In genomic region chr17:76946111-76946771, GRCh38 we compare ENCODE assay signal across 28 cellular contexts.
"Had no signal": no experiment of that assay in that cellular context is flagged by ENCODE, and none has a peak within 500 bp of the region (broad histone marks: within the 10 kb centered on the region; RNA-seq: fewer than 3 reads in every experiment).

No MANE protein-coding gene starts in this region.

- ATAC-seq: activated CD4-positive, CD25-positive, alpha-beta regulatory T cell treated with anti-CD3 and anti-CD28 coated beads, Interleukin-2, amount 50 U/mL, for 24 hours; esophagus mucosa; naive thymus-derived CD8-positive, alpha-beta T cell; sciatic nerve; upper lobe of right lung had no signal

- H3K4me3 ChIP-seq: skin epidermis, stomach, tibial artery, upper lobe of right lung had no signal

- DNase-seq: activated CD4-positive, alpha-beta T cell treated with anti-CD3 and anti-CD28 coated beads for 48 hours; activated CD4-positive, alpha-beta T cell treated with anti-CD3 and anti-CD28 coated beads, Interleukin-2, amount 50 U/mL, for 48 hours; activated CD8-positive, alpha-beta memory T cell treated with anti-CD3 and anti-CD28 coated beads, Interleukin-2, amount 50 U/mL, for 4 hours; activated gamma-delta T cell; activated naive CD4-positive, alpha-beta T cell treated with anti-CD3 and anti-CD28 coated beads, Interleukin-2, amount 10 ng/mL, durations not matched to agents 7 days and 5 days; activated naive CD8-positive, alpha-beta T cell treated with anti-CD3 and anti-CD28 coated beads, Interleukin-2, amount 10 ng/mL, durations not matched to agents 7 days and 5 days; activated T-cell treated with anti-CD3 and anti-CD28 coated beads, Interleukin-2, amount 50 U/mL, for 1 hour; cortex of kidney; endodermal cell; foreskin fibroblast; hippocampal formation; immature natural killer cell; midbrain; naive thymus-derived CD8-positive, alpha-beta T cell; stimulated activated CD4-positive, alpha-beta T cell treated with anti-CD3 and anti-CD28 coated beads, Interleukin-12 subunit alpha, Interleukin-12 subunit beta, amount 100 ng/mL, for 4 hours; stimulated activated CD4-positive, alpha-beta T cell treated with anti-CD3 and anti-CD28 coated beads, Interleukin-4, amount 100 ng/mL, for 1 hour; stomach; T-cell; tibial artery; upper lobe of right lung had no signal

- H3K4me1 ChIP-seq: stomach, tibial artery, upper lobe of right lung had no signal

- H3K36me3 ChIP-seq: stomach, tibial artery, upper lobe of right lung had no signal

- H3K9me3 Mint-ChIP-seq: activated naive CD4-positive, alpha-beta T cell treated with anti-CD3 and anti-CD28 coated beads, Interleukin-2, amount 10 ng/mL, durations not matched to agents 7 days and 5 days; activated naive CD8-positive, alpha-beta T cell treated with anti-CD3 and anti-CD28 coated beads, Interleukin-2, amount 10 ng/mL, durations not matched to agents 7 days and 5 days; endodermal cell; immature natural killer cell; memory B cell; naive thymus-derived CD8-positive, alpha-beta T cell; T-cell; T-helper 2 cell treated with Interferon-gamma antibody and Interleukin-4, amounts not matched to agents 5 μg/mL and 100 μg/mL, for 36 hours had no signal

- H3K27ac ChIP-seq: skin epidermis, stomach, tibial artery, upper lobe of right lung had no signal

- FAIRE-seq: astrocyte had no signal

- H3K36me3 Mint-ChIP-seq: activated naive CD4-positive, alpha-beta T cell treated with anti-CD3 and anti-CD28 coated beads, Interleukin-2, amount 10 ng/mL, durations not matched to agents 7 days and 5 days; activated naive CD8-positive, alpha-beta T cell treated with anti-CD3 and anti-CD28 coated beads, Interleukin-2, amount 10 ng/mL, durations not matched to agents 7 days and 5 days; immature natural killer cell; memory B cell; naive thymus-derived CD8-positive, alpha-beta T cell; T-cell had no signal

- H3K4me3 Mint-ChIP-seq: activated naive CD4-positive, alpha-beta T cell treated with anti-CD3 and anti-CD28 coated beads, Interleukin-2, amount 10 ng/mL, durations not matched to agents 7 days and 5 days; activated naive CD8-positive, alpha-beta T cell treated with anti-CD3 and anti-CD28 coated beads, Interleukin-2, amount 10 ng/mL, durations not matched to agents 7 days and 5 days; endodermal cell; immature natural killer cell; memory B cell; naive thymus-derived CD8-positive, alpha-beta T cell; T-cell; T-helper 2 cell treated with Interferon-gamma antibody and Interleukin-4, amounts not matched to agents 5 μg/mL and 100 μg/mL, for 36 hours had no signal

- H3K9me3 ChIP-seq: stomach, tibial artery, upper lobe of right lung had no signal

- H3K27me3 Mint-ChIP-seq: activated naive CD8-positive, alpha-beta T cell treated with anti-CD3 and anti-CD28 coated beads, Interleukin-2, amount 10 ng/mL, durations not matched to agents 7 days and 5 days; naive thymus-derived CD8-positive, alpha-beta T cell; T-cell had no signal

- H3K4me1 Mint-ChIP-seq: activated naive CD4-positive, alpha-beta T cell treated with anti-CD3 and anti-CD28 coated beads, Interleukin-2, amount 10 ng/mL, durations not matched to agents 7 days and 5 days; activated naive CD8-positive, alpha-beta T cell treated with anti-CD3 and anti-CD28 coated beads, Interleukin-2, amount 10 ng/mL, durations not matched to agents 7 days and 5 days; immature natural killer cell; memory B cell; T-cell had no signal

- H3K27ac Mint-ChIP-seq: activated naive CD4-positive, alpha-beta T cell treated with anti-CD3 and anti-CD28 coated beads, Interleukin-2, amount 10 ng/mL, durations not matched to agents 7 days and 5 days; activated naive CD8-positive, alpha-beta T cell treated with anti-CD3 and anti-CD28 coated beads, Interleukin-2, amount 10 ng/mL, durations not matched to agents 7 days and 5 days; endodermal cell; immature natural killer cell; memory B cell; progenitor cell of endocrine pancreas; T-cell had no signal
